In genomic region chr1:4144349-4144971, GRCh38 we compare ENCODE assay signal across 16 cellular contexts.
"Had no signal": no experiment of that assay in that cellular context is flagged by ENCODE, and none has a peak within 500 bp of the region (broad histone marks: within the 10 kb centered on the region; RNA-seq: fewer than 3 reads in every experiment).

No MANE protein-coding gene starts in this region.

- ATAC-seq: activated CD4-positive, CD25-positive, alpha-beta regulatory T cell treated with anti-CD3 and anti-CD28 coated beads, Interleukin-2, amount 50 U/mL, for 24 hours had no signal

- H3K27me3 ChIP-seq: neutrophil, right atrium auricular region had no signal

- H3K9me3 Mint-ChIP-seq: endodermal cell; naive B cell; stimulated activated naive CD8-positive, alpha-beta T cell treated with anti-CD3 and anti-CD28 coated beads, Interleukin-15, Interleukin-2, amounts not matched to agents 100 ng/mL and 50 ng/mL, for 24 hours had no signal

- H3K4me1 ChIP-seq: left ventricle myocardium inferior, right atrium auricular region had no signal

- DNase-seq: activated CD4-positive, alpha-beta T cell treated with anti-CD3 and anti-CD28 coated beads, Interleukin-2, amount 50 U/mL, for 1 hour; activated CD8-positive, alpha-beta memory T cell treated with anti-CD3 and anti-CD28 coated beads for 24 hours; activated naive CD4-positive, alpha-beta T cell treated with Interleukin-2 at 50 U/mL for 16 hours; anterior cingulate cortex; dorsolateral prefrontal cortex; endodermal cell; hippocampal formation; left ventricle myocardium inferior; naive B cell; stimulated activated CD4-positive, alpha-beta T cell treated with anti-CD3 and anti-CD28 coated beads, Interleukin-4, amount 100 ng/mL, for 1 hour; T-helper 9 cell had no signal

- H3K36me3 Mint-ChIP-seq: naive B cell had no signal

- H3K4me3 ChIP-seq: dorsolateral prefrontal cortex, left ventricle myocardium inferior, right atrium auricular region, thoracic aorta had no signal

- H3K4me3 Mint-ChIP-seq: endodermal cell; naive B cell; stimulated activated naive CD8-positive, alpha-beta T cell treated with anti-CD3 and anti-CD28 coated beads, Interleukin-15, Interleukin-2, amounts not matched to agents 100 ng/mL and 50 ng/mL, for 24 hours had no signal

- H3K4me1 Mint-ChIP-seq: endodermal cell had no signal

- H3K36me3 ChIP-seq: left ventricle myocardium inferior, neutrophil, right atrium auricular region, thoracic aorta had no signal

- H3K9me3 ChIP-seq: left ventricle myocardium inferior, neutrophil, right atrium auricular region, thoracic aorta had no signal

- H3K27ac Mint-ChIP-seq: endodermal cell; naive B cell; stimulated activated naive CD8-positive, alpha-beta T cell treated with anti-CD3 and anti-CD28 coated beads, Interleukin-15, Interleukin-2, amounts not matched to agents 100 ng/mL and 50 ng/mL, for 24 hours had no signal

- H3K27ac ChIP-seq: dorsolateral prefrontal cortex, left ventricle myocardium inferior, neutrophil, right atrium auricular region, thoracic aorta had no signal
